ENCODE assay signal across 10 cellular contexts in the genomic region with DNA sequence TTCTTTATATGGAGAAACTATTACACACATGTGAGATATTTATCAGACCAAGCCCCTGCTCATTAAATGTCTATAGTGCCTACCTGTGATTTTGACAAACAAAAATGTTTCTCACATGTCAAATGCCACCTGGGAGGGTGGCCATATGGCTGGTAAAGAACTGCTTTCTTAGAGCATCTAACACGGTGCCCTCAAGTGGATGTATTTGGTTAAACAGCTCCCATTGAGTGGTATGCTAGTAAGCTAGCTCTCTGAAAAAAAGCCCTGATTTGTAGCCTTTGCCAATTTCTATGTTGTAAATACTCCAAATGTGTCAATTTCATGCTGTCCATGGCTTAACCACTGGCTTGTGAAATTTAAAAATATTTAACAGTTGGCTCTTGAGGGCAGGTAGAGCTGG.
DNase-seq lines count a peak whose midpoint lies in the region; ATAC-seq and TF ChIP-seq lines count a peak whose summit lies in the region.
"Had no signal": no experiment of that assay in that cellular context is flagged by ENCODE, and none has a peak within 500 bp of the region (broad histone marks: within the 10 kb centered on the region; RNA-seq: fewer than 3 reads in every experiment).

No MANE protein-coding gene starts in this region.

- H3K27me3 ChIP-seq in spleen (replicated peaks in 1 of 7) (peaks cover 0 to 27% (median 0%) of the 10 kb centered on the region in 7 donors), HAP-1 (ENCODE audit: low read depth) (no peaks in the 10 kb centered on the region)

- ATAC-seq in GM18517 (IDR thresholded peaks at IDR 0.05; ENCODE audit: unreplicated experiment) = peak; percentile 65
- peak; percentile 43 for ATAC-seq in HG03342 (IDR thresholded peaks at IDR 0.05; ENCODE audit: unreplicated experiment)

- TF ChIP-seq CTCF in 22Rv1 (IDR thresholded peaks at IDR 0.05) (peak; percentile 25), VCaP (conservative IDR thresholded peaks at IDR 0.05) (peak; percentile 49), spleen (IDR thresholded peaks at IDR 0.05 in 8 of 11, conservative IDR thresholded peaks at IDR 0.05 in 3 of 11) (no peak)

- no peak overlapping the region for H3K27ac ChIP-seq in 22Rv1
- H3K27ac ChIP-seq in VCaP = no peak overlapping the region
- no peak overlapping the region for H3K27ac ChIP-seq in caudate nucleus (ENCODE audit: low read depth, low read length)
- H3K27ac ChIP-seq in spleen = no peak overlapping the region
- H3K27ac ChIP-seq: neutrophil had no signal

- intact Hi-C loops in spleen (cut with DNase I; ENCODE audit: low total_unique reads) = loop anchor here (5.0 kb wide), 1 partner anchor 553 kb away; no protein-coding TSS in a partner anchor

- H3K9me3 ChIP-seq in spleen = no peaks in the 10 kb centered on the region
- H3K9me3 ChIP-seq in HAP-1 = no peaks in the 10 kb centered on the region
- H3K9me3 ChIP-seq: neutrophil had no signal

- H3K4me1 ChIP-seq in spleen (no peaks in the 10 kb centered on the region), HAP-1 (no peaks in the 10 kb centered on the region)

- no peak for DNase-seq in caudate nucleus (lab: John Stamatoyannopoulos, UW)
- DNase-seq in spleen = no peak
- DNase-seq in HAP-1 (ENCODE audit: low spot score in 2 of 2) = no peak
- no peak for DNase-seq in NCI-H187 treated with DMSO at 0.1 percent for 48 hours (lab: John Stamatoyannopoulos, UW)
- DNase-seq: activated CD4-positive, alpha-beta T cell treated with anti-CD3 and anti-CD28 coated beads for 4 hours had no signal

- H3K36me3 ChIP-seq in spleen (no peaks in the 10 kb centered on the region), HAP-1 (replicated peaks) (no peaks in the 10 kb centered on the region)
- H3K36me3 ChIP-seq: neutrophil had no signal

- no peak overlapping the region for H3K4me3 ChIP-seq in spleen
- no peak overlapping the region for H3K4me3 ChIP-seq in HAP-1

- in situ Hi-C loops in HAP-1 (cut with MboI; ENCODE audit: low sequenced_read_pairs) = loop anchor here (10.0 to 25.0 kb wide), 2 partner anchors 418 to 560 kb away; no protein-coding TSS in a partner anchor

- WGBS in spleen, 5 donors = 0 to 50% (median 3%) methylated on average over 1 of the region's 1 CpG

- TF ChIP-seq POLR2A in spleen (IDR thresholded peaks at IDR 0.05) = no peak

Comparison
In these comparisons a context has a peak if more than half of its experiments do, and no peak if none do; other contexts are left out.
1. CTCF ChIP-seq: peak in 22Rv1 (single experiment) and VCaP (single experiment); none in spleen (0 of 11).